Comparison of ENCODE assay signal across 31 cellular contexts in genomic region chrX:73842541-73843234, GRCh38. TPM values are rescaled to one million over a fixed set of nuclear protein-coding genes. Genes with fewer than 3 reads are reported as not detected.
"Had no signal": no experiment of that assay in that cellular context is flagged by ENCODE, and none has a peak within 500 bp of the region (broad histone marks: within the 10 kb centered on the region; RNA-seq: fewer than 3 reads in every experiment).

No MANE protein-coding gene starts in this region.

- DNase-seq: activated CD4-positive, alpha-beta T cell treated with anti-CD3 and anti-CD28 coated beads for 4 hours; activated CD8-positive, alpha-beta memory T cell treated with anti-CD3 and anti-CD28 coated beads, Interleukin-2, amount 50 U/mL, for 48 hours; activated CD8-positive, alpha-beta T cell treated with anti-CD3 and anti-CD28 coated beads for 36 hours; activated effector memory CD4-positive, alpha-beta T cell treated with anti-CD3 and anti-CD28 coated beads, Interleukin-2, amount 50 U/mL, for 16 hours; activated naive CD4-positive, alpha-beta T cell treated with Interleukin-2 at 50 U/mL for 16 hours; activated naive CD8-positive, alpha-beta T cell treated with anti-CD3 and anti-CD28 coated beads, Interleukin-2, amount 50 U/mL, for 24 hours; activated T-cell treated with anti-CD3 and anti-CD28 coated beads, Interleukin-2, amount 50 U/mL, for 1 hour; amniotic stem cell; cortex of kidney; MG63; MV-4-11; NCI-H1092 treated with DMSO at 0.1 percent for 48 hours; NCI-H1417 treated with DMSO at 0.1 percent for 48 hours; NCI-H1694; NCI-H2029; NCI-H345; NCI-H510A; NCI-H69; NK-92 treated with Interleukin-12 subunit alpha and Interleukin-12 subunit beta, amount 100 ng/mL, for 24 hours; OCI-M1; RPMI8226; T-helper 2 cell; T1000 had no signal

- H3K27me3 ChIP-seq: ascending aorta, MG63, SJSA1 had no signal

- H3K27ac Mint-ChIP-seq: activated CD8-positive, alpha-beta T cell treated with anti-CD3 and anti-CD28 coated beads for 36 hours; activated naive CD4-positive, alpha-beta T cell treated with anti-CD3 and anti-CD28 coated beads, Interleukin-2, amount 50 U/mL, for 72 hours; activated naive CD8-positive, alpha-beta T cell treated with anti-CD3 and anti-CD28 coated beads, Interleukin-2, amount 50 U/mL, for 24 hours; brain had no signal

- H3K9me3 Mint-ChIP-seq: activated CD8-positive, alpha-beta T cell treated with anti-CD3 and anti-CD28 coated beads for 36 hours; activated naive CD4-positive, alpha-beta T cell treated with anti-CD3 and anti-CD28 coated beads, Interleukin-2, amount 50 U/mL, for 72 hours; activated naive CD8-positive, alpha-beta T cell treated with anti-CD3 and anti-CD28 coated beads, Interleukin-2, amount 50 U/mL, for 24 hours; brain; central memory CD8-positive, alpha-beta T cell had no signal

- H3K4me1 Mint-ChIP-seq: activated naive CD8-positive, alpha-beta T cell treated with anti-CD3 and anti-CD28 coated beads, Interleukin-2, amount 50 U/mL, for 24 hours; brain; central memory CD8-positive, alpha-beta T cell had no signal

- H3K4me1 ChIP-seq: SJSA1 had no signal

- H3K27ac ChIP-seq: ascending aorta, SJSA1 had no signal

- H3K4me3 Mint-ChIP-seq: activated CD8-positive, alpha-beta T cell treated with anti-CD3 and anti-CD28 coated beads for 36 hours; activated naive CD8-positive, alpha-beta T cell treated with anti-CD3 and anti-CD28 coated beads, Interleukin-2, amount 50 U/mL, for 24 hours; brain; central memory CD8-positive, alpha-beta T cell had no signal

- H3K36me3 Mint-ChIP-seq: activated naive CD4-positive, alpha-beta T cell treated with anti-CD3 and anti-CD28 coated beads, Interleukin-2, amount 50 U/mL, for 72 hours; brain had no signal

- ATAC-seq: activated CD4-positive, CD25-positive, alpha-beta regulatory T cell treated with anti-CD3 and anti-CD28 coated beads, Interleukin-2, amount 50 U/mL, for 24 hours; activated CD8-positive, alpha-beta T cell treated with anti-CD3 and anti-CD28 coated beads for 36 hours; activated naive CD4-positive, alpha-beta T cell treated with anti-CD3 and anti-CD28 coated beads, Interleukin-2, amount 50 U/mL, for 72 hours; activated naive CD8-positive, alpha-beta T cell treated with anti-CD3 and anti-CD28 coated beads, Interleukin-2, amount 50 U/mL, for 24 hours; Panc1; Right ventricle myocardium inferior had no signal

- H3K36me3 ChIP-seq: MG63, SJSA1 had no signal

- H3K27me3 Mint-ChIP-seq: activated CD8-positive, alpha-beta T cell treated with anti-CD3 and anti-CD28 coated beads for 36 hours; activated naive CD8-positive, alpha-beta T cell treated with anti-CD3 and anti-CD28 coated beads, Interleukin-2, amount 50 U/mL, for 24 hours; brain; central memory CD8-positive, alpha-beta T cell had no signal

- H3K9me3 ChIP-seq: ascending aorta, MG63, SJSA1 had no signal

- H3K4me3 ChIP-seq: ascending aorta, MG63, SJSA1 had no signal

RNA-seq across cellular contexts. Expression of gene XIST, which starts 9.8 kb away (rescaled TPM):
- total RNA-seq: activated CD8-positive, alpha-beta T cell treated with anti-CD3 and anti-CD28 coated beads for 36 hours; activated naive CD4-positive, alpha-beta T cell treated with anti-CD3 and anti-CD28 coated beads, Interleukin-2, amount 50 U/mL, for 72 hours; SJSA1 had no signal
